Comparison of ENCODE assay signal across 36 cellular contexts in the genomic region with DNA sequence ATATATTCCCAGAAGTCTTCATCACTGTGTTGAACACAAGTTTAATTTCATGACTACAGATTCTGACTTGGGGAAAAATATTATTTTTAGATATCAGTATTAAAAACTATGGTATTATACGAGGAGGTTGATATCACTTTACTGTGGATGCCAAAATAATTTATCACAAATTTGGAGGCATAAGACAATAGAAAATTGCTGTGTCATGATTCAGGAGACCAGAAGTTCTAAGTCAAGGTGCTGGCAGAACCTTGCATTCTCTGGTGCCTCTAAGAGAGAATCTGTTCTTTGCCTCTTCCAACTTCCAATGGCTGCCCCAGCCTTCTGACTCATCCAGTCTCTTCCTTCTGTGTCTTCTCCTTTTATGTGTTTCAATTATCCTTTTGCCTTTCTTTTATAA.
"Had no signal": no experiment of that assay in that cellular context is flagged by ENCODE, and none has a peak within 500 bp of the region (broad histone marks: within the 10 kb centered on the region; RNA-seq: fewer than 3 reads in every experiment).

No MANE protein-coding gene starts in this region.

- DNase-seq: Karpas-422, Kasumi-1, MG63, MM.1S, MV-4-11, NCI-H1048, NCI-H1092, NCI-H1092 treated with DMSO at 0.1 percent for 48 hours, NCI-H1105, NCI-H1105 treated with DMSO at 0.1 percent for 48 hours, NCI-H1417, NCI-H1417 treated with DMSO at 0.1 percent for 48 hours, NCI-H1436, NCI-H1436 treated with DMSO at 0.1 percent for 48 hours, NCI-H146, NCI-H1694, NCI-H1694 treated with DMSO at 0.1 percent for 48 hours, NCI-H187, NCI-H187 treated with DMSO at 0.1 percent for 48 hours, NCI-H1930, NCI-H2029, NCI-H2029 treated with DMSO at 0.1 percent for 48 hours, NCI-H2081, NCI-H2081 treated with DMSO at 0.1 percent for 48 hours, NCI-H2107, NCI-H2171, NCI-H2171 treated with DMSO at 0.1 percent for 48 hours, NCI-H2227 treated with DMSO at 0.1 percent for 48 hours, NCI-H226, NCI-H345, NCI-H446, NCI-H446 treated with DMSO at 0.1 percent for 48 hours, NCI-H510A, NCI-H510A treated with DMSO at 0.1 percent for 48 hours, NCI-H524, NCI-H524 treated with DMSO at 0.1 percent for 48 hours had no signal

- H3K27me3 ChIP-seq: MG63 had no signal

- H3K4me3 ChIP-seq: MG63 had no signal

- H3K9me3 ChIP-seq: MG63 had no signal

- H3K36me3 ChIP-seq: MG63 had no signal
